ENCODE assay signal across 8 cellular contexts in genomic region chr11:2194877-2195755, GRCh38. TPM values are rescaled to one million over a fixed set of nuclear protein-coding genes. Genes with fewer than 3 reads are reported as not detected.
DNase-seq lines count a peak whose midpoint lies in the region; ATAC-seq, FAIRE-seq and TF ChIP-seq lines count a peak whose summit lies in the region.

No MANE protein-coding gene starts in this region.

- H3K4me3 ChIP-seq in RWPE2 (ENCODE audit: severe bottlenecking) = no peak overlapping the region
- no peak overlapping the region for H3K4me3 ChIP-seq in keratinocyte (ENCODE audit: control insufficient read depth in 2 of 3, extremely low read depth in 1 of 3, insufficient read depth in 2 of 3, low read depth in 1 of 3, low read length in 3 of 3)

- H4K20me1 ChIP-seq in keratinocyte (ENCODE audit: control insufficient read depth, extremely low read depth, insufficient read depth, low read length) = no peaks in the 10 kb centered on the region

- no peak overlapping the region for H2AFZ ChIP-seq in keratinocyte (ENCODE audit: control insufficient read depth, low read length)

- in situ Hi-C loops in ACHN (cut with HindIII; ENCODE audit: low pct_ligation_motif_present, low pct_unique_long_range_greater_than_20kb, low sequenced_read_pairs) = no loop called here
- in situ Hi-C loops in GM13976 (cut with MboI; ENCODE audit: low sequenced_read_pairs, unreplicated experiment) = no loop called here

- no peaks in the 10 kb centered on the region for H3K9me1 ChIP-seq in keratinocyte (ENCODE audit: control insufficient read depth, extremely low read depth, insufficient read depth, low read length)

- H3K36me3 ChIP-seq in RWPE2 (ENCODE audit: low read depth) (no peaks in the 10 kb centered on the region), keratinocyte (ENCODE audit: control insufficient read depth in 2 of 2, extremely low read depth in 1 of 2, insufficient read depth in 2 of 2, low read length in 2 of 2) (no peaks in the 10 kb centered on the region)

- H3K79me2 ChIP-seq in keratinocyte (ENCODE audit: control insufficient read depth, insufficient read depth, low read length) = no peaks in the 10 kb centered on the region

- no peaks in the 10 kb centered on the region for H3K9me3 ChIP-seq in RWPE2 (ENCODE audit: severe bottlenecking)
- no peaks in the 10 kb centered on the region for H3K9me3 ChIP-seq in keratinocyte (ENCODE audit: control insufficient read depth, low read depth, low read length)

- TF ChIP-seq CTCF in GM13976 (IDR thresholded peaks at IDR 0.05; ENCODE audit: borderline replicate concordance, control extremely low read depth, extremely low read depth, insufficient read depth, missing control alignments) = peak; percentile 75
- peak; percentile 93 for TF ChIP-seq CTCF in RWPE2 (IDR thresholded peaks at IDR 0.05; ENCODE audit: poor library complexity, severe bottlenecking)
- peak; percentile 88 to 96 (median 93) for TF ChIP-seq CTCF in keratinocyte (optimal IDR thresholded peaks at IDR 0.05 in 1 of 3, IDR thresholded peaks at IDR 0.05 in 1 of 3, conservative IDR thresholded peaks at IDR 0.05 in 1 of 3; ENCODE audit: extremely low read depth in 1 of 3, insufficient read depth in 2 of 3, low read length in 3 of 3)

- H3K27ac ChIP-seq in RWPE2 (ENCODE audit: poor library complexity, severe bottlenecking) = no peak overlapping the region
- no peak overlapping the region for H3K27ac ChIP-seq in keratinocyte (ENCODE audit: control insufficient read depth, insufficient read depth, low read length)

- dilution Hi-C loops in keratinocyte (cut with MboI; ENCODE audit: extremely low pct_ligation_motif_present, low sequenced_read_pairs) = no loop called here

- DNase-seq in ACHN (peak; percentile 24), GM13976 (ENCODE audit: low spot score) (peak; percentile 79), RWPE2 (ENCODE audit: low spot score) (no peak), keratinocyte (ENCODE audit: low read depth, low spot score) (no peak), medulla oblongata (ENCODE audit: extremely low spot score) (no peak)
- DNase-seq in activated naive CD8-positive, alpha-beta T cell treated with anti-CD3 and anti-CD28 coated beads, Interleukin-2, amount 50 U/mL, for 16 hours (ENCODE audit: low read depth, low spot score) = peak; percentile 25
- DNase-seq in stimulated activated CD8-positive, alpha-beta memory T cell treated with anti-CD3 and anti-CD28 coated beads, Interleukin-7, amount 100 ng/mL, for 24 hours (ENCODE audit: low read depth) = peak; percentile 37

- H3K4me1 ChIP-seq in RWPE2 (ENCODE audit: insufficient read depth, poor library complexity, severe bottlenecking) (peaks cover 8% of the 10 kb centered on the region), keratinocyte (ENCODE audit: control insufficient read depth, extremely low read depth, insufficient read depth, low read length) (peaks cover 6% of the 10 kb centered on the region)

- FAIRE-seq in keratinocyte (lab: Jason Lieb, UNC) = no peak

- no peaks in the 10 kb centered on the region for H3K27me3 ChIP-seq in RWPE2 (ENCODE audit: insufficient read depth, poor library complexity, severe bottlenecking)
- H3K27me3 ChIP-seq in keratinocyte (ENCODE audit: control insufficient read depth, extremely low read depth, insufficient read depth, low read length) = peaks cover 14% of the 10 kb centered on the region

- H3K9ac ChIP-seq in keratinocyte (ENCODE audit: control insufficient read depth, extremely low read depth, insufficient read depth, low read length) = no peak overlapping the region

- H3K4me2 ChIP-seq in keratinocyte (ENCODE audit: control insufficient read depth, extremely low read depth, insufficient read depth, low read depth, low read length) = no peak overlapping the region

- ATAC-seq in RWPE2 (ENCODE audit: low read depth) (no peak), HG02588 (IDR thresholded peaks at IDR 0.05; ENCODE audit: unreplicated experiment) (no peak)

RNA-seq across cellular contexts. Expression of gene TH, which starts 23.5 kb away (rescaled TPM):
- 0.50 to 0.86 TPM (median 0.67 TPM) in 3 replicates for polyA plus RNA-seq in keratinocyte
- polyA plus RNA-seq in keratinocyte (2011; ENCODE audit: low read depth) = not detected
- 0.32 and 0.90 TPM in 2 replicates for polyA plus RNA-seq in keratinocyte (2011; cell fraction: cytosol; rRNA removed)
- polyA plus RNA-seq in keratinocyte (2011; cell fraction: nucleus; rRNA removed) = 1.2 and 2.6 TPM in 2 replicates
- 0.31 and 1.4 TPM in 2 replicates for polyA plus RNA-seq in keratinocyte (2012; ENCODE audit: low replicate concordance)
- polyA minus RNA-seq in keratinocyte = 0.16 to 0.43 TPM in 2 of 3 replicates, not detected in the other
- polyA minus RNA-seq in keratinocyte (2011; cell fraction: cytosol; rRNA and poly(A)+ RNA removed) = 0.96 TPM
- 0.78 TPM in 1 of 2 replicates, not detected in the other for polyA minus RNA-seq in keratinocyte (2011; cell fraction: nucleus; rRNA and poly(A)+ RNA removed)

RNA-seq across cellular contexts. Expression of gene INS, which starts 34.1 kb away (rescaled TPM):
- polyA plus RNA-seq in keratinocyte = not detected in 3 replicates
- polyA plus RNA-seq in keratinocyte (2011; ENCODE audit: low read depth) = not detected
- not detected in 2 replicates for polyA plus RNA-seq in keratinocyte (2011; cell fraction: cytosol; rRNA removed)
- not detected in 2 replicates for polyA plus RNA-seq in keratinocyte (2011; cell fraction: nucleus; rRNA removed)
- not detected in 2 replicates for polyA plus RNA-seq in keratinocyte (2012; ENCODE audit: low replicate concordance)
- polyA minus RNA-seq in keratinocyte = not detected in 3 replicates
- not detected for polyA minus RNA-seq in keratinocyte (2011; cell fraction: cytosol; rRNA and poly(A)+ RNA removed)
- polyA minus RNA-seq in keratinocyte (2011; cell fraction: nucleus; rRNA and poly(A)+ RNA removed) = not detected in 2 replicates

RNA-seq across cellular contexts. Expression of gene IGF2, which starts 55.9 kb away (rescaled TPM):
- polyA plus RNA-seq in keratinocyte = 0.01 TPM in 2 of 3 replicates, not detected in the other
- 0.86 TPM for polyA plus RNA-seq in keratinocyte (2011; ENCODE audit: low read depth)
- 0.02 and 0.08 TPM in 2 replicates for polyA plus RNA-seq in keratinocyte (2011; cell fraction: cytosol; rRNA removed)
- polyA plus RNA-seq in keratinocyte (2011; cell fraction: nucleus; rRNA removed) = 0.11 and 0.15 TPM in 2 replicates
- polyA plus RNA-seq in keratinocyte (2012; ENCODE audit: low replicate concordance) = 0.63 and 1.9 TPM in 2 replicates
- 0.85 TPM in 1 of 3 replicates, not detected in the others for polyA minus RNA-seq in keratinocyte
- polyA minus RNA-seq in keratinocyte (2011; cell fraction: cytosol; rRNA and poly(A)+ RNA removed) = not detected
- 0.11 TPM in 1 of 2 replicates, not detected in the other for polyA minus RNA-seq in keratinocyte (2011; cell fraction: nucleus; rRNA and poly(A)+ RNA removed)

Comparison
In these comparisons a context has a peak if more than half of its experiments do, and no peak if none do; other contexts are left out.
1. DNase-seq: peak in ACHN (single experiment), GM13976 (single experiment), activated naive CD8-positive, alpha-beta T cell treated with anti-CD3 and anti-CD28 coated beads, Interleukin-2, amount 50 U/mL, for 16 hours (single experiment) and stimulated activated CD8-positive, alpha-beta memory T cell treated with anti-CD3 and anti-CD28 coated beads, Interleukin-7, amount 100 ng/mL, for 24 hours (single experiment); none in RWPE2 (single experiment), keratinocyte (single experiment) and medulla oblongata (single experiment).
2. Peak in every context shown above with its lines, with median percentiles within 50 percentile points of each other: CTCF ChIP-seq.